Comparison of ENCODE assay signal across 17 cellular contexts in the genomic region with DNA sequence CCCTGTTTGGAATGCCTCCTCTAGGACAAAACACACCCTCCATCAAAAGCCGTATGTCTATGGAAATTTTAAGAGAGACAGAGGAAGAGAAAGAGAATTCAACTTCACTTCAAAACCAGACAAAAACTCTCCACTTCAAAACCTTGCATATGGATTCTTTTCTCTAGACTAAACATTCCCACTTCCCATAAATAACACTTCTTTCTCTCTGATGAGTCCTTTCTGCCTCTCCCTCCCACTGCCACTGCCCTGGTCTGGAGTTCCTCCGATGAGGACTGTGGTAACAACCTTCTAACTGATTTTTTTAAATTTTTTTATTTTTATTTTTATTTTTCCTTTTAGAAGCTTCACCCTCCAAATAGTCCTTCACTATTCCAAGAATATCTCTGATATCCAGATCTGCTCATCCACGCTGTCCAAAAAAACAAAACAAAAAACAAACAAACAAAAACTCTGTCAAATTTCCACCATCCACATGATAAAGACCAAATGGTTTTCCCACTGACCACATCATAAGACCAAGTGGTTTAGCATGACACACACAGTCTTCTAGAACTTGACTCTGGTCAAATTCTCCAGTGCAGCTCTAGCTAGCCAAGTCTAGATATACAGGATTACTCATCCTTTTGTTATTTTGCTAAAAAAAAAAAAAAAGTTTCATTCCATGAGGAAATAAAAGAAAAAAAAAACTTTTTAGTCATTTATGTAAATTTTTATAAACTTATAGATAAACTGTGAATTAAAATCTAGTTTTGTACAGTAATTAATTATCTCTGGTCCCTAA.
DNase-seq lines count a peak whose midpoint lies in the region; ATAC-seq and TF ChIP-seq lines count a peak whose summit lies in the region.
"Had no signal": no experiment of that assay in that cellular context is flagged by ENCODE, and none has a peak within 500 bp of the region (broad histone marks: within the 10 kb centered on the region; RNA-seq: fewer than 3 reads in every experiment).

No MANE protein-coding gene starts in this region.

- H3K4me1 ChIP-seq in adipocyte (ENCODE audit: control insufficient read depth, insufficient read depth, low read length) (peaks cover 15% of the 10 kb centered on the region), tibial artery (no peaks in the 10 kb centered on the region)
- H3K4me1 ChIP-seq: spleen, tibial nerve had no signal

- TF ChIP-seq CTCF in tibial artery (IDR thresholded peaks at IDR 0.05) = no peak

- DNase-seq in NCI-H446 treated with DMSO at 0.1 percent for 48 hours (lab: John Stamatoyannopoulos, UW) = peak; percentile 2
- no peak for DNase-seq in NCI-H446 (lab: John Stamatoyannopoulos, UW)
- peak; percentile 75 for DNase-seq in adipocyte (ENCODE audit: low read depth)
- DNase-seq in fibroblast of the conjunctiva (ENCODE audit: low read depth) = peak; percentile 35
- DNase-seq in stromal cell of bone marrow (ENCODE audit: low read depth) = peak; percentile 90
- DNase-seq in tibial artery = no peak
- no peak for DNase-seq in HUDEP-2 (lab: John Stamatoyannopoulos, UW; ENCODE audit: unreplicated experiment in 76 of 76)
- DNase-seq: activated CD4-positive, alpha-beta T cell treated with anti-CD3 and anti-CD28 coated beads, Interleukin-2, amount 50 U/mL, for 4 hours; DMS79; GOT3; left cardiac atrium; spleen; T-helper 2 cell had no signal

- intact Hi-C loops in tibial artery (cut with DNase I; ENCODE audit: low total_unique reads) = no loop called here

- no peak overlapping the region for H3K27ac ChIP-seq in tibial artery
- H3K27ac ChIP-seq: 22Rv1, PC-9, spleen, tibial nerve had no signal

- H3K27me3 ChIP-seq in adipocyte (replicated peaks; ENCODE audit: control insufficient read depth, insufficient read depth, low read length) (no peaks in the 10 kb centered on the region), tibial artery (no peaks in the 10 kb centered on the region)
- H3K27me3 ChIP-seq: spleen, tibial nerve had no signal

- H3K9me3 ChIP-seq in adipocyte (ENCODE audit: control insufficient read depth, low read length) (no peaks in the 10 kb centered on the region), tibial artery (peaks cover 0 to 2% (median 0%) of the 10 kb centered on the region in 3 donors)
- H3K9me3 ChIP-seq: tibial nerve had no signal

- H3K4me3 ChIP-seq in adipocyte (ENCODE audit: low read length) = no peak overlapping the region
- no peak overlapping the region for H3K4me3 ChIP-seq in tibial artery
- H3K4me3 ChIP-seq: PC-9, spleen, tibial nerve had no signal

- H3K36me3 ChIP-seq in adipocyte (ENCODE audit: control insufficient read depth, insufficient read depth, low read length, severe bottlenecking) (no peaks in the 10 kb centered on the region), tibial artery (no peaks in the 10 kb centered on the region)
- H3K36me3 ChIP-seq: spleen, tibial nerve had no signal

- H3K9ac ChIP-seq in adipocyte (ENCODE audit: low read length) = no peak overlapping the region

- ATAC-seq in GM21717 (IDR thresholded peaks at IDR 0.05; ENCODE audit: unreplicated experiment) = no peak

Comparison
In these comparisons a context has a peak if more than half of its experiments do, and no peak if none do; other contexts are left out.
1. DNase-seq: peak in NCI-H446 treated with DMSO at 0.1 percent for 48 hours (single experiment), adipocyte (single experiment), fibroblast of the conjunctiva (single experiment) and stromal cell of bone marrow (single experiment); none in NCI-H446 (0 of 2), tibial artery (0 of 2) and HUDEP-2 (0 of 76).